In the genomic region with DNA sequence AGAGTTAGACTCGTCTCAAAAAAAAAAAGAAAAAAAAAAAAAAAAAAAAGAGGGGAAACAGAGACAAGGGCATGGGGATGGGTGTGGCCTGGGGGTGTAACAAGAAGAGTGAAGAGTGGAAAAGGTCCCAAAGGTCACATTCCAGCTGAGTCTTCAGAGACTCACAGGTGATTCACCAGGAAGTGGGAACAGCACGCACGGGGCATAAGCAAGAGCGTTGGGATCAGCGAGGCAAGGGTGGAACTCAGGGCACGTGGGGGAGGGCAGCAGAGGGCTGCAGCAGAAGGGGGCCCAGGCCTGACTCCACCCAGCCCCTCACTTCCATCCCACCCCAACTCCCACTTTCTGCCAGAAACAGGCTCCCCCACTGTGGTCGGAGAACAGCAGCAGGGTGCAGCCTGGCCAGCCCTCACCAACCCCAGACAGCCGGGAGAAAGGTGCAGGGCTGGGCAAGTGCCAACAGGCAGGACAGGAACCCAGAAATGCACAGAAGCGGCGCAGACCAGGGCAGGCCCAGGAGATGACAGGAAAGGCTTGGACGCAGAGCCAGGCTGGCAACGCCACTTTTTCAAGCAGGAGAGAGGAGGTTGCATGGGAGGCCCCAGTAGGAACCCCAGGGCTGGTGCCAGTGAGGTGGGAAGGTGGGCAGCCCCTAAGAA, we compare ENCODE assay signal across 12 cellular contexts. TPM values are rescaled to one million over a fixed set of nuclear protein-coding genes. Genes with fewer than 3 reads are reported as not detected.
DNase-seq lines count a peak whose midpoint lies in the region; FAIRE-seq and TF ChIP-seq lines count a peak whose summit lies in the region.
"Had no signal": no experiment of that assay in that cellular context is flagged by ENCODE, and none has a peak within 500 bp of the region (broad histone marks: within the 10 kb centered on the region; RNA-seq: fewer than 3 reads in every experiment).

No MANE protein-coding gene starts in this region.

- peak overlapping the region in 1 of 2 experiments; percentile 18 for H3K18ac ChIP-seq in mesenchymal stem cell (ENCODE audit: low read depth in 1 of 2, low read length in 2 of 2)

- no peaks in the 10 kb centered on the region for H3K36me3 ChIP-seq in breast epithelium
- H3K36me3 ChIP-seq in mesenchymal stem cell (ENCODE audit: control insufficient read depth in 1 of 2, insufficient read depth in 2 of 2, low read depth in 1 of 2, low read length in 2 of 2), result peaks cover 33 to 57% of the 10 kb centered on the region in 2 experiments

- no peaks in the 10 kb centered on the region for H3K9me3 Mint-ChIP-seq in activated CD4-positive, alpha-beta T cell treated with anti-CD3 and anti-CD28 coated beads, Interleukin-2, amount 10 ng/mL, durations not matched to agents 7 days and 5 days
- H3K9me3 Mint-ChIP-seq: memory B cell had no signal

- peak overlapping the region; percentile 4 for H3K4me2 ChIP-seq in mesenchymal stem cell (ENCODE audit: low read length, poor library complexity, severe bottlenecking)

- TF ChIP-seq POLR2A in breast epithelium (IDR thresholded peaks at IDR 0.05) (no peak), GM12891 (IDR thresholded peaks at IDR 0.05; ENCODE audit: low read depth, low read length) (no peak)

- no peak overlapping the region for H2AFZ ChIP-seq in mesenchymal stem cell (ENCODE audit: low read depth, low read length)

- in situ Hi-C loops in GM13976 (cut with MboI; ENCODE audit: low sequenced_read_pairs, unreplicated experiment), result loop anchor here (25.0 kb wide), 1 partner anchor 461 kb away; no protein-coding TSS in a partner anchor

- H4K91ac ChIP-seq in mesenchymal stem cell (ENCODE audit: low read length), result no peak overlapping the region

- peak overlapping the region; percentile 35 for H4K8ac ChIP-seq in mesenchymal stem cell (ENCODE audit: low read length)

- H3K14ac ChIP-seq in mesenchymal stem cell (ENCODE audit: low read length in 2 of 2), result peak overlapping the region in 1 of 2 experiments; percentile 61

- H2AK5ac ChIP-seq in mesenchymal stem cell (ENCODE audit: low read length, severe bottlenecking), result no peak overlapping the region

- H3K79me1 ChIP-seq in mesenchymal stem cell (replicated peaks; ENCODE audit: low read length, poor library complexity, severe bottlenecking), result peaks cover 34% of the 10 kb centered on the region

- peaks cover 7 to 8% of the 10 kb centered on the region in 2 donors for H3K4me1 ChIP-seq in breast epithelium
- H3K4me1 ChIP-seq in mesenchymal stem cell (ENCODE audit: control insufficient read depth, insufficient read depth, low read depth, low read length), result peaks cover 35% of the 10 kb centered on the region

- intact Hi-C loops in breast epithelium (cut with DNase I; ENCODE audit: low total_unique reads), result no loop called here

- H3K27ac ChIP-seq in breast epithelium (peak overlapping the region; percentile 48 to 50), mesenchymal stem cell (ENCODE audit: low read length, poor library complexity, severe bottlenecking) (no peak overlapping the region)

- 54% methylated on average over 12 of the region's 12 CpGs for WGBS in mesenchymal stem cell

- H2BK120ac ChIP-seq in mesenchymal stem cell (ENCODE audit: low read depth, low read length), result no peak overlapping the region

- no peak overlapping the region for H3K4me3 ChIP-seq in breast epithelium
- no peak overlapping the region for H3K4me3 ChIP-seq in mesenchymal stem cell (ENCODE audit: insufficient read depth in 1 of 2, low read depth in 1 of 2, low read length in 2 of 2)

- H3K9me3 ChIP-seq in breast epithelium (no peaks in the 10 kb centered on the region), mesenchymal stem cell (ENCODE audit: control insufficient read depth, low read length) (no peaks in the 10 kb centered on the region)

- H3K36me3 Mint-ChIP-seq in activated CD4-positive, alpha-beta T cell treated with anti-CD3 and anti-CD28 coated beads, Interleukin-2, amount 10 ng/mL, durations not matched to agents 7 days and 5 days (ENCODE audit: low read depth), result peaks cover 7% of the 10 kb centered on the region

- H3K23ac ChIP-seq in mesenchymal stem cell (ENCODE audit: low read length in 2 of 2), result no peak overlapping the region

- CTCF ChIA-PET in activated CD4-positive, alpha-beta T cell treated with anti-CD3 and anti-CD28 coated beads, Interleukin-2, amount 10 ng/mL, durations not matched to agents 7 days and 5 days (lab: Charles Lee), result interaction anchor here (0.6 kb wide), 1 partner anchor 338 kb away, joined by 6 read pairs; no protein-coding TSS in a partner anchor

- no peak overlapping the region for H3K4ac ChIP-seq in mesenchymal stem cell (ENCODE audit: low read depth in 1 of 2, low read length in 2 of 2)

- FAIRE-seq in HTR-8/SVneo (lab: Jason Lieb, UNC), result no peak
- FAIRE-seq in GM12891 (lab: Jason Lieb, UNC), result no peak

- H3K27me3 ChIP-seq in breast epithelium, result no peaks in the 10 kb centered on the region
- no peaks in the 10 kb centered on the region for H3K27me3 ChIP-seq in mesenchymal stem cell (ENCODE audit: control insufficient read depth in 1 of 2, insufficient read depth in 1 of 2, low read length in 2 of 2)

- no peak overlapping the region for H2BK15ac ChIP-seq in mesenchymal stem cell (ENCODE audit: low read depth, poor library complexity, severe bottlenecking)

- peaks cover 30% of the 10 kb centered on the region for H3K4me1 Mint-ChIP-seq in activated CD4-positive, alpha-beta T cell treated with anti-CD3 and anti-CD28 coated beads, Interleukin-2, amount 10 ng/mL, durations not matched to agents 7 days and 5 days

- POLR2A ChIA-PET in activated CD4-positive, alpha-beta T cell treated with anti-CD3 and anti-CD28 coated beads, Interleukin-2, amount 10 ng/mL, durations not matched to agents 7 days and 5 days (lab: Charles Lee), result no interaction called here

- H3K9ac ChIP-seq in mesenchymal stem cell (ENCODE audit: low read length), result no peak overlapping the region

- H2BK5ac ChIP-seq in mesenchymal stem cell (ENCODE audit: low read depth, low read length, poor library complexity, severe bottlenecking), result no peak overlapping the region

- H3K4me3 Mint-ChIP-seq in activated CD4-positive, alpha-beta T cell treated with anti-CD3 and anti-CD28 coated beads, Interleukin-2, amount 10 ng/mL, durations not matched to agents 7 days and 5 days, result no peak overlapping the region
- H3K4me3 Mint-ChIP-seq: memory B cell had no signal

- no peak overlapping the region for H2BK12ac ChIP-seq in mesenchymal stem cell (ENCODE audit: low read length in 2 of 2)

- TF ChIP-seq CTCF in breast epithelium (IDR thresholded peaks at IDR 0.05) (no peak), GM13976 (IDR thresholded peaks at IDR 0.05; ENCODE audit: borderline replicate concordance, control extremely low read depth, extremely low read depth, insufficient read depth, missing control alignments) (no peak)

- H3K27me3 Mint-ChIP-seq in activated CD4-positive, alpha-beta T cell treated with anti-CD3 and anti-CD28 coated beads, Interleukin-2, amount 10 ng/mL, durations not matched to agents 7 days and 5 days, result no peaks in the 10 kb centered on the region
- H3K27me3 Mint-ChIP-seq: memory B cell had no signal

- no peak overlapping the region for H3K27ac Mint-ChIP-seq in activated CD4-positive, alpha-beta T cell treated with anti-CD3 and anti-CD28 coated beads, Interleukin-2, amount 10 ng/mL, durations not matched to agents 7 days and 5 days
- H3K27ac Mint-ChIP-seq: memory B cell had no signal

- DNase-seq in AG08395 (ENCODE audit: low spot score) (peak; percentile 57), HTR-8/SVneo (ENCODE audit: insufficient read length, low spot score) (peak; percentile 70), breast epithelium (ENCODE audit: low spot score in 2 of 2) (no peak), mesenchymal stem cell (no peak), inferior parietal cortex (ENCODE audit: extremely low spot score) (no peak), GM13976 (ENCODE audit: low spot score) (no peak), GM12891 (ENCODE audit: insufficient read length, low spot score) (no peak)
- no peak for DNase-seq in activated CD4-positive, alpha-beta T cell treated with anti-CD3 and anti-CD28 coated beads, Interleukin-2, amount 10 ng/mL, durations not matched to agents 7 days and 5 days
- DNase-seq: activated naive CD4-positive, alpha-beta T cell treated with anti-CD3 and anti-CD28 coated beads, Interleukin-2, amount 50 U/mL, for 16 hours; MV-4-11; NCI-H524 treated with DMSO at 0.1 percent for 48 hours had no signal

TF ChIP-seq in GM12891, 5 proteins besides CTCF, POLR2A, EP300 and RAD21:
- TF ChIP-seq POU2F2 (IDR thresholded peaks at IDR 0.05; ENCODE audit: low read depth, low read length), result no peak
- TF ChIP-seq PAX5 (IDR thresholded peaks at IDR 0.05; ENCODE audit: insufficient read depth, low read length, severe bottlenecking), result no peak
- no peak for TF ChIP-seq POLR2AphosphoS5 (IDR thresholded peaks at IDR 0.05; ENCODE audit: low read depth, low read length)
- TF ChIP-seq SPI1 (IDR thresholded peaks at IDR 0.05; ENCODE audit: low read depth, low read length), result no peak
- no peak for TF ChIP-seq TAF1 (IDR thresholded peaks at IDR 0.05; ENCODE audit: low read depth, low read length)
TF ChIP-seq in GM12891: peak in this region for 0.

RNA-seq across cellular contexts. Expression of a gene that starts 3.3 kb away (rescaled TPM):
- 10 to 100 TPM in 2 of 3 donors, 1 to 10 TPM in 1; 8.8 to 38.1 (median 17.4) TPM for total RNA-seq in breast epithelium
- 13.8 TPM for polyA plus RNA-seq in mesenchymal stem cell (2013, experiment 1 of 2)
- 14.8 TPM for polyA plus RNA-seq in mesenchymal stem cell (2013, experiment 2 of 2)
- total RNA-seq in activated CD4-positive, alpha-beta T cell treated with anti-CD3 and anti-CD28 coated beads, Interleukin-2, amount 10 ng/mL, durations not matched to agents 7 days and 5 days, result 1 to 10 TPM; 8.8 to 10.0 TPM
- 2.6 TPM for polyA plus RNA-seq in GM12891 (2012; ENCODE audit: low read depth, missing spikeins)

Comparison
In these comparisons a context has a peak if more than half of its experiments do, and no peak if none do; other contexts are left out.
1. DNase-seq: peak in AG08395 (single experiment) and HTR-8/SVneo (single experiment); none in breast epithelium (0 of 2), mesenchymal stem cell (single experiment), inferior parietal cortex (single experiment), GM13976 (single experiment), activated CD4-positive, alpha-beta T cell treated with anti-CD3 and anti-CD28 coated beads, Interleukin-2, amount 10 ng/mL, durations not matched to agents 7 days and 5 days (single experiment) and GM12891 (single experiment).